Comparison of ENCODE assay signal across 2 cellular contexts in genomic region chr2:70906022-70906421, GRCh38.
TF ChIP-seq lines count a peak whose summit lies in the region.

No MANE protein-coding gene starts in this region.

TF ChIP-seq in HepG2, 621 proteins besides CTCF, POLR2A, EP300 and RAD21:
- TF ChIP-seq ZNF83 (CRISPR knock-in tag; IDR thresholded peaks at IDR 0.05; ENCODE audit: borderline replicate concordance) (no peak), IKZF4 (CRISPR knock-in tag; IDR thresholded peaks at IDR 0.05; ENCODE audit: borderline replicate concordance, low read depth, not compliant biosample characterization) (no peak), GRHL1 (CRISPR knock-in tag; conservative IDR thresholded peaks at IDR 0.05) (no peak), RBM22 (optimal IDR thresholded peaks at IDR 0.05; ENCODE audit: low read length) (peak; percentile 68), REST (IDR thresholded peaks at IDR 0.05; ENCODE audit: borderline replicate concordance in 1 of 2, low read depth in 1 of 2, low read length in 2 of 2) (no peak)

TF ChIP-seq in H1, 55 proteins besides CTCF, POLR2A, EP300 and RAD21:
- TF ChIP-seq RNF2 (IDR thresholded peaks at IDR 0.05; ENCODE audit: borderline replicate concordance, low read depth, low read length, missing control alignments, poor library complexity, severe bottlenecking) (peak; percentile 39), GTF2F1 (IDR thresholded peaks at IDR 0.05; ENCODE audit: borderline replicate concordance, low read depth, low read length) (no peak)
